In the genomic region with DNA sequence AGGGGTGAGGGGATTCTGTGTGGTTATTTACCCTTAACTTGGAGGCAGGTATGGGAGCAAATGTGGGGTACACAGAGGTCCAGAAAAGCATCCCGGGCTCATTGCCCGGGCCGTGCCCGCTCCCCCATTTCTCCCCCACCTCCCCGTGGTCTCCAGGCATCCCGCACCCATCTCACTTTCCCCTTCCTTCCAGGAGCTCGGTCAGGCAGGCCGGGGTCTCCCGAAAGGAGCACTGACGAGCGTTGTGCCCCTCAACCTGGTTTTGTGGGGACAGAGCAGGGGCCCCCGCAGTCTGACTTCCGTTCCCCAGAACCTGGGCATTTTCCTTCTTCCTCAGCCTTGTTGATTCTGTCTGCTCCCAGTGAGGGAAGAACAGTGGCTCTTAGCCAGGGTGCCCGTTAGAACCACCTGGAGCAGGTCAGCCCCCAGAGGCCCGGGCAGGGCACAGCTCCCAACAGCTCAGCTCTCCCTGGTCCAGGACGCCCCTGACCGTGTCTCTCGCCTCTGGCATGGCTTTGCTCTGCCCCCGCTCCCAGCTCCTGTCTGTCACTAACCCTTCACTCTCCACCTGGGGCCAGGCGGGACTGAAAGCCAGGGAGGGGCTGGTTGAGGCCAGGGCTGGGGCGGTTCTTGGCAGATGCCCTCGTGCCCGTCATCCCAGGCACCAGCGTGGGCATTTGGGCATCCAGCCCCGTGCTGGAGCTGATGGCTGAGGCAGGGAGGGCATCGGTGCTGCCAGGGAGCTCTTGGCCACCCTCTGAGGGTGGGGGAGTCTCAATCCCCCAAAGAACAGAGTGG, we compare ENCODE assay signal across 11 cellular contexts. TPM values are rescaled to one million over a fixed set of nuclear protein-coding genes. Genes with fewer than 3 reads are reported as not detected.
DNase-seq lines count a peak whose midpoint lies in the region; ATAC-seq and TF ChIP-seq lines count a peak whose summit lies in the region.
"Had no signal": no experiment of that assay in that cellular context is flagged by ENCODE, and none has a peak within 500 bp of the region (broad histone marks: within the 10 kb centered on the region; RNA-seq: fewer than 3 reads in every experiment).

No MANE protein-coding gene starts in this region.

- TF ChIP-seq CTCF in Calu3 (IDR thresholded peaks at IDR 0.05; ENCODE audit: unreplicated experiment) (no peak), psoas muscle (IDR thresholded peaks at IDR 0.05) (no peak), neural progenitor cell (IDR thresholded peaks at IDR 0.05) (no peak)
- TF ChIP-seq CTCF in activated CD8-positive, alpha-beta T cell treated with anti-CD3 and anti-CD28 coated beads for 36 hours (IDR thresholded peaks at IDR 0.05) = no peak

- CTCF ChIA-PET in Calu3 (lab: Charles Lee) = interaction anchor here (0.7 to 0.8 kb wide), 2 partner anchors 30 to 88 kb away, joined by 3 read pairs; no protein-coding TSS in a partner anchor
- CTCF ChIA-PET in activated CD8-positive, alpha-beta T cell treated with anti-CD3 and anti-CD28 coated beads for 36 hours (lab: Charles Lee) = no interaction called here

- H3K4me3 Mint-ChIP-seq in Calu3 (ENCODE audit: low read depth, unreplicated experiment) (peak overlapping the region; percentile 63), neural progenitor cell (no peak overlapping the region)
- peak overlapping the region; percentile 46 for H3K4me3 Mint-ChIP-seq in activated CD8-positive, alpha-beta T cell treated with anti-CD3 and anti-CD28 coated beads for 36 hours
- H3K4me3 Mint-ChIP-seq: activated CD8-positive, alpha-beta memory T cell treated with anti-CD3 and anti-CD28 coated beads, Interleukin-2, amount 10 ng/mL, durations not matched to agents 7 days and 5 days had no signal

- H3K9me3 Mint-ChIP-seq in Calu3 (ENCODE audit: low read depth, unreplicated experiment) (no peaks in the 10 kb centered on the region), neural progenitor cell (no peaks in the 10 kb centered on the region)
- no peaks in the 10 kb centered on the region for H3K9me3 Mint-ChIP-seq in activated CD8-positive, alpha-beta T cell treated with anti-CD3 and anti-CD28 coated beads for 36 hours

- WGBS in psoas muscle, 3 donors = 68 to 75% (median 75%) methylated on average over 26 of the region's 26 CpGs

- no peaks in the 10 kb centered on the region for H3K27me3 Mint-ChIP-seq in Calu3 (ENCODE audit: unreplicated experiment)
- no peaks in the 10 kb centered on the region for H3K27me3 Mint-ChIP-seq in activated CD8-positive, alpha-beta T cell treated with anti-CD3 and anti-CD28 coated beads for 36 hours
- peaks cover 4% of the 10 kb centered on the region for H3K27me3 Mint-ChIP-seq in neural progenitor cell (ENCODE audit: insufficient read depth, low read depth)
- H3K27me3 Mint-ChIP-seq: activated CD8-positive, alpha-beta memory T cell treated with anti-CD3 and anti-CD28 coated beads, Interleukin-2, amount 10 ng/mL, durations not matched to agents 7 days and 5 days had no signal

- no peak for ATAC-seq in activated CD8-positive, alpha-beta T cell treated with anti-CD3 and anti-CD28 coated beads for 36 hours
- peak in 1 of 4 donors; percentile 8 for ATAC-seq in psoas muscle
- no peak for ATAC-seq in GM18498 (IDR thresholded peaks at IDR 0.05; ENCODE audit: unreplicated experiment)
- ATAC-seq: activated CD8-positive, alpha-beta memory T cell treated with anti-CD3 and anti-CD28 coated beads, Interleukin-2, amount 10 ng/mL, durations not matched to agents 7 days and 5 days had no signal

- H3K36me3 Mint-ChIP-seq in Calu3 (ENCODE audit: insufficient read depth, unreplicated experiment) = peaks cover 73% of the 10 kb centered on the region
- peaks cover 22% of the 10 kb centered on the region for H3K36me3 Mint-ChIP-seq in activated CD8-positive, alpha-beta T cell treated with anti-CD3 and anti-CD28 coated beads for 36 hours (ENCODE audit: low read depth)
- peaks cover 4% of the 10 kb centered on the region for H3K36me3 Mint-ChIP-seq in neural progenitor cell

- H3K27me3 ChIP-seq in psoas muscle (ENCODE audit: insufficient read depth in 3 of 3, low read length in 2 of 3) (no peaks in the 10 kb centered on the region), neural progenitor cell (no peaks in the 10 kb centered on the region)

- intact Hi-C loops in Calu3 (cut with micrococcal nuclease; ENCODE audit: unreplicated experiment) = no loop called here
- intact Hi-C loops in activated CD8-positive, alpha-beta T cell treated with anti-CD3 and anti-CD28 coated beads for 36 hours (cut with micrococcal nuclease) = no loop called here
- intact Hi-C loops in cardiac septum (cut with DNase I) = no loop called here
- intact Hi-C loops in psoas muscle (cut with DNase I) = no loop called here

- peaks cover 3% of the 10 kb centered on the region for H4K20me1 ChIP-seq in neural progenitor cell (ENCODE audit: low read depth)

- BruUV-seq in Calu3 (replicated peaks; lab: Mats Ljungman, UMichigan) = no TSS peak

- DNase-seq in Calu3 (no peak), cardiac septum (ENCODE audit: low spot score) (peak; percentile 88), psoas muscle (peak in 1 of 2 donors; percentile 56), LoVo (ENCODE audit: low spot score) (no peak), neural progenitor cell (ENCODE audit: low spot score) (no peak), mucosa of gallbladder (ENCODE audit: low spot score) (no peak)
- DNase-seq in activated CD8-positive, alpha-beta T cell treated with anti-CD3 and anti-CD28 coated beads for 36 hours = no peak
- DNase-seq: activated CD8-positive, alpha-beta memory T cell treated with anti-CD3 and anti-CD28 coated beads, Interleukin-2, amount 10 ng/mL, durations not matched to agents 7 days and 5 days; NCI-H187; SIG-M5 had no signal

- H3K4me1 Mint-ChIP-seq in Calu3 (ENCODE audit: low read depth, unreplicated experiment) (peaks cover 19% of the 10 kb centered on the region), neural progenitor cell (no peaks in the 10 kb centered on the region)
- peaks cover 36% of the 10 kb centered on the region for H3K4me1 Mint-ChIP-seq in activated CD8-positive, alpha-beta T cell treated with anti-CD3 and anti-CD28 coated beads for 36 hours (ENCODE audit: low read depth)

- H3K4me1 ChIP-seq in psoas muscle (peaks cover 19% of the 10 kb centered on the region), neural progenitor cell (no peaks in the 10 kb centered on the region)

- peak overlapping the region; percentile 58 for H3K27ac ChIP-seq in psoas muscle
- no peak overlapping the region for H3K27ac ChIP-seq in neural progenitor cell

- H3K4me2 ChIP-seq in neural progenitor cell = no peak overlapping the region

- H2AFZ ChIP-seq in neural progenitor cell (replicated peaks) = no peak overlapping the region

- H3F3A ChIP-seq in neural progenitor cell (ENCODE audit: low read depth) = no peaks in the 10 kb centered on the region

- no peaks in the 10 kb centered on the region for H3K9me3 ChIP-seq in psoas muscle
- H3K9me3 ChIP-seq in neural progenitor cell (ENCODE audit: low read depth) = no peaks in the 10 kb centered on the region

- H3K36me3 ChIP-seq in psoas muscle (ENCODE audit: insufficient read depth in 1 of 2, low read depth in 1 of 2) (peaks cover 2 to 79% of the 10 kb centered on the region in 2 donors), neural progenitor cell (no peaks in the 10 kb centered on the region)

- POLR2A ChIA-PET in activated CD8-positive, alpha-beta T cell treated with anti-CD3 and anti-CD28 coated beads for 36 hours (lab: Charles Lee) = interaction anchor here (0.8 to 2.2 kb wide), 2 partner anchors 11 to 14 kb away, joined by 3 to 10 read pairs; a partner anchor contains a TSS

- H3K9ac ChIP-seq in neural progenitor cell = no peak overlapping the region

- peak overlapping the region; percentile 74 for H3K27ac Mint-ChIP-seq in Calu3 (ENCODE audit: unreplicated experiment)
- no peak overlapping the region for H3K27ac Mint-ChIP-seq in activated CD8-positive, alpha-beta T cell treated with anti-CD3 and anti-CD28 coated beads for 36 hours
- no peak overlapping the region for H3K27ac Mint-ChIP-seq in neural progenitor cell
- H3K27ac Mint-ChIP-seq: activated CD8-positive, alpha-beta memory T cell treated with anti-CD3 and anti-CD28 coated beads, Interleukin-2, amount 10 ng/mL, durations not matched to agents 7 days and 5 days had no signal

- H3K4me3 ChIP-seq in psoas muscle (peak overlapping the region; percentile 46), neural progenitor cell (no peak overlapping the region)

- no peaks in the 10 kb centered on the region for H3K79me2 ChIP-seq in neural progenitor cell (ENCODE audit: low read depth)

RNA-seq across cellular contexts. Expression of a gene that starts 12.5 kb away (rescaled TPM):
- total RNA-seq in Calu3 (2022) = 30.6 and 32.6 TPM in 2 replicates
- 10 to 100 TPM; 22.3 to 25.6 TPM for total RNA-seq in activated CD8-positive, alpha-beta T cell treated with anti-CD3 and anti-CD28 coated beads for 36 hours
- total RNA-seq in cardiac septum = 43.7 TPM
- 10 to 100 TPM in 1 of 4 donors, 1 to 10 TPM in 3; 6.3 to 20.2 (median 8.4) TPM for total RNA-seq in psoas muscle
- 1 to 10 TPM; 6.6 to 9.7 (median 7.4) TPM for polyA plus RNA-seq in psoas muscle
- 10.9 and 39.3 TPM in 2 replicates for total RNA-seq in neural progenitor cell (ENCODE audit: low replicate concordance)
- total RNA-seq in mucosa of gallbladder = 67.0 TPM

RNA-seq across cellular contexts. Expression of a gene that starts 53.2 kb away (rescaled TPM):
- total RNA-seq in Calu3 (2022) (44.7 and 46.9 TPM in 2 replicates), cardiac septum (9.9 TPM), psoas muscle (1 to 10 TPM; 5.2 to 9.1 (median 7.4) TPM), neural progenitor cell (ENCODE audit: low replicate concordance) (20.6 and 32.7 TPM in 2 replicates), mucosa of gallbladder (27.1 TPM)
- 10 to 100 TPM; 13.0 to 13.8 TPM for total RNA-seq in activated CD8-positive, alpha-beta T cell treated with anti-CD3 and anti-CD28 coated beads for 36 hours
- 10 to 100 TPM; 10.7 to 15.0 (median 14.2) TPM for polyA plus RNA-seq in psoas muscle

RNA-seq across cellular contexts. Expression of a gene that starts 53.5 kb away (rescaled TPM):
- total RNA-seq in Calu3 (2022) (0.27 and 1.8 TPM in 2 replicates), cardiac septum (0.65 TPM), psoas muscle (1 to 10 TPM in 1 of 4 donors, under 1 TPM in 2, not detected in 1; 0.42 to 1.1 (median 0.71) TPM), neural progenitor cell (ENCODE audit: low replicate concordance) (not detected in 2 replicates), mucosa of gallbladder (2.5 TPM)
- under 1 TPM; 0.18 to 0.38 TPM for total RNA-seq in activated CD8-positive, alpha-beta T cell treated with anti-CD3 and anti-CD28 coated beads for 36 hours
- polyA plus RNA-seq in psoas muscle = 1 to 10 TPM; 1.2 to 2.1 (median 1.8) TPM

RNA-seq across cellular contexts. Expression of a gene that starts 56.2 kb away (rescaled TPM):
- total RNA-seq in Calu3 (2022) (105 and 114 TPM in 2 replicates), cardiac septum (45.3 TPM), psoas muscle (10 to 100 TPM; 44.2 to 63.1 (median 59.4) TPM), neural progenitor cell (ENCODE audit: low replicate concordance) (17.5 and 22.4 TPM in 2 replicates), mucosa of gallbladder (127 TPM)
- total RNA-seq in activated CD8-positive, alpha-beta T cell treated with anti-CD3 and anti-CD28 coated beads for 36 hours = 10 to 100 TPM; 67.6 to 70.8 TPM
- polyA plus RNA-seq in psoas muscle = 10 to 100 TPM; 20.2 to 36.3 (median 24.6) TPM
